ENCODE assay signal across 11 cellular contexts in the genomic region with DNA sequence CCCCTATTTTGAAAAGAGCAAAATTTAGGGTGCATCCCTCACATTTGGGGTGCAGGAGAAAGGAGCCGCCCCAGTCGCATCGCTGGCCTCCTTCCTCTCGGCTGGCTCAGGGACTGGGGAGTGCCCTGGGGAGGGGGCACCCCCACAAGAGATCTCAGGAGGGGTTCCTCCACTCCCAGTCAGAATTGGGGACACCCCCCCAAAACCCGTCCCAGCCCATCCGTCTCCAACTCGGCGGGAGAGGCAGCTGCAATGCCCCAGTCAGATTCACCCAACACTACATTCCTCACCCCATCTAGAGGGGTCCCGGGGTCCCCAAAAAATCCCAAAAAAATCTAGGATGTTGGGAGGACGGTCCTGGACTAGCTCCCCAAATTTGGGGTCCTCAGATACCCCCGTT. TPM values are rescaled to one million over a fixed set of nuclear protein-coding genes. Genes with fewer than 3 reads are reported as not detected.
A peak's percentile ranks its signal among the peaks of the same experiment; 100 is the strongest.
DNase-seq lines count a peak whose midpoint lies in the region; ATAC-seq, FAIRE-seq and TF ChIP-seq lines count a peak whose summit lies in the region.
"Had no signal": no experiment of that assay in that cellular context is flagged by ENCODE, and none has a peak within 500 bp of the region (broad histone marks: within the 10 kb centered on the region; RNA-seq: fewer than 3 reads in every experiment).

No MANE protein-coding gene starts in this region.

- H3K36me3 ChIP-seq in GM23338 (ENCODE audit: insufficient read depth): no peaks in the 10 kb centered on the region
- H3K36me3 ChIP-seq in kidney (ENCODE audit: control insufficient read depth in 1 of 2, insufficient read depth in 2 of 2, low read length in 2 of 2): no peaks in the 10 kb centered on the region

- no peak for ATAC-seq in GM23338
- ATAC-seq: activated naive CD8-positive, alpha-beta T cell treated with anti-CD3 and anti-CD28 coated beads, Interleukin-2, amount 50 U/mL, for 24 hours had no signal

- no peak for TF ChIP-seq CTCF in GM23338 (conservative IDR thresholded peaks at IDR 0.05; ENCODE audit: low read depth in 2 of 2)
- no peak for TF ChIP-seq CTCF in astrocyte of the cerebellum (IDR thresholded peaks at IDR 0.05; ENCODE audit: low read depth, low read length, missing control alignments)
- TF ChIP-seq CTCF in kidney (IDR thresholded peaks at IDR 0.05; ENCODE audit: borderline replicate concordance, extremely low read depth, insufficient read depth): no peak

- H3K4me1 ChIP-seq in GM23338 (ENCODE audit: insufficient read depth): peaks cover 40% of the 10 kb centered on the region
- peaks cover 7 to 15% of the 10 kb centered on the region in 2 donors for H3K4me1 ChIP-seq in kidney (ENCODE audit: control insufficient read depth in 1 of 2, insufficient read depth in 1 of 2, low read depth in 1 of 2, low read length in 2 of 2)

- peak overlapping the region; percentile 96 for H2AFZ ChIP-seq in GM23338

- H3K27ac ChIP-seq in GM23338 (ENCODE audit: low read depth) (no peak overlapping the region), kidney (ENCODE audit: low read depth in 2 of 2, low read length in 2 of 2) (peak overlapping the region; percentile 57 to 65), skin epidermis (peak overlapping the region; percentile 40 to 100 (median 93))

- H3K27ac Mint-ChIP-seq in GM23338: peak overlapping the region; percentile 84
- H3K27ac Mint-ChIP-seq: activated naive CD8-positive, alpha-beta T cell treated with anti-CD3 and anti-CD28 coated beads, Interleukin-2, amount 50 U/mL, for 24 hours had no signal

- H3K4me3 ChIP-seq in GM23338 (peak overlapping the region; percentile 47; the same call in 1 of the 2 replicates), astrocyte of the cerebellum (ENCODE audit: low read depth, low read length) (peak overlapping the region; percentile 35), kidney (ENCODE audit: low read length in 2 of 2) (peak overlapping the region; percentile 10 to 75), skin epidermis (peak overlapping the region; percentile 24 to 44 (median 34))

- DNase-seq in GM23338 (ENCODE audit: low spot score): no peak
- DNase-seq in astrocyte of the cerebellum (ENCODE audit: low read depth): no peak
- DNase-seq in kidney: peak; percentile 73
- no peak for DNase-seq in NCI-H2171 treated with DMSO at 0.1 percent for 48 hours (lab: John Stamatoyannopoulos, UW)
- DNase-seq in iPS-NIHi11 (ENCODE audit: low spot score): no peak
- DNase-seq in T-helper 2 cell: no peak
- DNase-seq in RCC 7860 (ENCODE audit: low spot score): no peak
- DNase-seq: activated CD4-positive, CD25-positive, alpha-beta regulatory T cell; activated naive CD8-positive, alpha-beta T cell treated with anti-CD3 and anti-CD28 coated beads, Interleukin-2, amount 50 U/mL, for 24 hours had no signal

- no peak for FAIRE-seq in kidney (lab: Jason Lieb, UNC)
- no peak for FAIRE-seq in RCC 7860 (lab: Jason Lieb, UNC)

- no peaks in the 10 kb centered on the region for H4K20me1 ChIP-seq in GM23338 (replicated peaks; ENCODE audit: insufficient read depth)

- peaks cover 41% of the 10 kb centered on the region for H3K27me3 ChIP-seq in GM23338 (ENCODE audit: insufficient read depth)

- no peaks in the 10 kb centered on the region for H3K79me2 ChIP-seq in GM23338 (replicated peaks; ENCODE audit: insufficient read depth)

- H3K4me1 Mint-ChIP-seq in GM23338: peaks cover 42% of the 10 kb centered on the region

- H3K9ac ChIP-seq in kidney (ENCODE audit: low read length in 2 of 2): peak overlapping the region; percentile 39 to 77

- H3F3A ChIP-seq in GM23338 (replicated peaks; ENCODE audit: low read depth): peaks cover 10% of the 10 kb centered on the region; the same call in 1 of the 2 replicates

- H3K9me2 ChIP-seq in GM23338 (ENCODE audit: insufficient read depth): no peaks in the 10 kb centered on the region

- H3K9me3 Mint-ChIP-seq in GM23338: no peaks in the 10 kb centered on the region; the same call in 2 of the 3 replicates
- H3K9me3 Mint-ChIP-seq: activated naive CD8-positive, alpha-beta T cell treated with anti-CD3 and anti-CD28 coated beads, Interleukin-2, amount 50 U/mL, for 24 hours had no signal

- H3K4me3 Mint-ChIP-seq in GM23338: peak overlapping the region; percentile 54; the same call in 2 of the 3 replicates
- H3K4me3 Mint-ChIP-seq: activated naive CD8-positive, alpha-beta T cell treated with anti-CD3 and anti-CD28 coated beads, Interleukin-2, amount 50 U/mL, for 24 hours had no signal

- H3K27me3 Mint-ChIP-seq in GM23338 (ENCODE audit: insufficient read depth, low read depth, poor library complexity): peaks cover 44% of the 10 kb centered on the region

- H3K36me3 Mint-ChIP-seq in GM23338 (ENCODE audit: low read depth): peaks cover 10% of the 10 kb centered on the region

- H3K4me2 ChIP-seq in GM23338: peak overlapping the region; percentile 86

- no peaks in the 10 kb centered on the region for H3K9me3 ChIP-seq in kidney (ENCODE audit: control insufficient read depth in 1 of 2, low read length in 2 of 2)

- intact Hi-C loops in kidney (cut with DNase I): no loop called here

- in situ Hi-C loops in astrocyte of the cerebellum (cut with HindIII; ENCODE audit: low sequenced_read_pairs): no loop called here

TF ChIP-seq in GM23338, 12 proteins besides CTCF, POLR2A, EP300 and RAD21 (continues in another document):
- TF ChIP-seq EZH2 (IDR thresholded peaks at IDR 0.05; ENCODE audit: low read depth, unreplicated experiment): no peak
- TF ChIP-seq JUNB (IDR thresholded peaks at IDR 0.05; ENCODE audit: unreplicated experiment): no peak
- TF ChIP-seq NANOG (IDR thresholded peaks at IDR 0.05; ENCODE audit: borderline replicate concordance): no peak
- TF ChIP-seq POLR2AphosphoS5 (IDR thresholded peaks at IDR 0.05; ENCODE audit: low read depth): no peak
- TF ChIP-seq CREB1 (CRISPR knock-in tag; IDR thresholded peaks at IDR 0.05; ENCODE audit: low read depth): no peak
- TF ChIP-seq ETS1 (IDR thresholded peaks at IDR 0.05): no peak
- no peak for TF ChIP-seq STAT1 (IDR thresholded peaks at IDR 0.05; ENCODE audit: unreplicated experiment)
- TF ChIP-seq ZNF114 (CRISPR knock-in tag; IDR thresholded peaks at IDR 0.05): no peak

RNA-seq across cellular contexts. Expression of gene BCL6B, which starts 3.4 kb away (rescaled TPM):
- total RNA-seq in GM23338 (2014; rRNA removed; shearing (Covaris generic)): 4.2 and 4.5 TPM in 2 replicates
- polyA plus RNA-seq in GM23338 (2016; fragmentation: Nextera tagmentation; extraction: Ambion mirVana): 2.1 and 3.3 TPM in 2 replicates
- total RNA-seq in kidney: 33.3 TPM
- 4.4 TPM for polyA plus RNA-seq in kidney (ENCODE audit: insufficient read depth, low read depth, low replicate concordance)
- total RNA-seq: LHCN-M2 had no signal

RNA-seq across cellular contexts. Expression of gene RNASEK, which starts 7.0 kb away (rescaled TPM):
- 126 and 134 TPM in 2 replicates for total RNA-seq in GM23338 (2014; rRNA removed; shearing (Covaris generic))
- polyA plus RNA-seq in GM23338 (2016; fragmentation: Nextera tagmentation; extraction: Ambion mirVana): 296 and 298 TPM in 2 replicates
- total RNA-seq in kidney: 195 TPM
- polyA plus RNA-seq in kidney (ENCODE audit: insufficient read depth, low read depth, low replicate concordance): 971 TPM

RNA-seq across cellular contexts. Expression of gene SLC16A13, which starts 16.4 kb away (rescaled TPM):
- 4.4 and 4.7 TPM in 2 replicates for total RNA-seq in GM23338 (2014; rRNA removed; shearing (Covaris generic))
- 1.2 and 2.2 TPM in 2 replicates for polyA plus RNA-seq in GM23338 (2016; fragmentation: Nextera tagmentation; extraction: Ambion mirVana)
- 6.5 TPM for total RNA-seq in kidney
- polyA plus RNA-seq in kidney (ENCODE audit: insufficient read depth, low read depth, low replicate concordance): 11.6 TPM

RNA-seq across cellular contexts. Expression of gene ALOX12, which starts 23.6 kb away (rescaled TPM):
- total RNA-seq in GM23338 (2014; rRNA removed; shearing (Covaris generic)): 0.66 and 1.2 TPM in 2 replicates
- polyA plus RNA-seq in GM23338 (2016; fragmentation: Nextera tagmentation; extraction: Ambion mirVana): 1.5 and 1.8 TPM in 2 replicates
- total RNA-seq in kidney: not detected
- not detected for polyA plus RNA-seq in kidney (ENCODE audit: insufficient read depth, low read depth, low replicate concordance)
- total RNA-seq: LHCN-M2 had no signal

RNA-seq across cellular contexts. Expression of gene SLC16A11, which starts 24.5 kb away (rescaled TPM):
- total RNA-seq in GM23338 (2014; rRNA removed; shearing (Covaris generic)): 0.42 TPM in 1 of 2 replicates, not detected in the other
- polyA plus RNA-seq in GM23338 (2016; fragmentation: Nextera tagmentation; extraction: Ambion mirVana): 0.68 and 1.4 TPM in 2 replicates
- 2.1 TPM for total RNA-seq in kidney
- polyA plus RNA-seq in kidney (ENCODE audit: insufficient read depth, low read depth, low replicate concordance): 7.8 TPM
